ENCODE assay signal across 30 cellular contexts in the genomic region with DNA sequence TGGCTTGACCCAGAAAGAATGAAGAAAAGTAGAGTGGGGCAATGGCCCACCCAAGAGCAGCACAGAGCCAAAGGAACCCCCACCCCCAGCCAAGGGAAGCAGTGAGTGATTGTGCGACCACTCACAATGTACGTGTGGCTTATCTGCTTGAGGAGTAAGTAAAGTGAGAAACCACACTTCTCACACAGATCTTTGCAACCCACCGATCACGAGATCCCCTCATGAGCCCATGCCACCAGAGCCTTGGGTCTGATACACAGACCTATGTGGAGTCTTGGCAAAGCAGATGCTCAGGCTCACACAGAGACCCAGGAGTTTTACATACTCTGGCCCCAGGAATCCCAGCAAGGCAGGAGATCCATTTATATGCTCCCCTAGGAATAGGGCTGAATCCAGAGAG. TPM values are rescaled to one million over a fixed set of nuclear protein-coding genes. Genes with fewer than 3 reads are reported as not detected.
"Had no signal": no experiment of that assay in that cellular context is flagged by ENCODE, and none has a peak within 500 bp of the region (broad histone marks: within the 10 kb centered on the region; RNA-seq: fewer than 3 reads in every experiment).

No MANE protein-coding gene starts in this region.

- H3K36me3 ChIP-seq: adrenal gland, colonic mucosa, esophagus muscularis mucosa, gastrocnemius medialis, heart right ventricle had no signal

- H3K4me1 ChIP-seq: adrenal gland, body of pancreas, colonic mucosa, esophagus muscularis mucosa, foreskin keratinocyte, gastrocnemius medialis, heart right ventricle had no signal

- H3K4me3 Mint-ChIP-seq: activated CD4-positive, alpha-beta memory T cell treated with anti-CD3 and anti-CD28 coated beads for 36 hours; activated CD4-positive, alpha-beta T cell treated with anti-CD3 and anti-CD28 coated beads for 36 hours; activated CD4-positive, alpha-beta T cell treated with anti-CD3 and anti-CD28 coated beads, Interleukin-2, amount 10 ng/mL, durations not matched to agents 24 days and 14 days; activated naive CD4-positive, alpha-beta T cell treated with anti-CD3 and anti-CD28 coated beads for 36 hours; activated naive CD4-positive, alpha-beta T cell treated with anti-CD3 and anti-CD28 coated beads, Interleukin-2, amount 50 U/mL, for 24 hours; activated naive CD8-positive, alpha-beta T cell treated with anti-CD3 and anti-CD28 coated beads for 36 hours; activated naive CD8-positive, alpha-beta T cell treated with anti-CD3 and anti-CD28 coated beads, Interleukin-2, amount 50 U/mL, for 24 hours; activated T-cell treated with anti-CD3 and anti-CD28 coated beads, Interleukin-2, amount 50 U/mL, for 4 hours; activated T-helper 1 cell treated with anti-CD3 and anti-CD28 coated beads, Interleukin-12 subunit alpha, Interleukin-12 subunit beta, Interleukin-2, Interleukin-4 antibody, amounts not matched to agents 30 ng/mL and 10 ng/mL and 1 ng/mL, durations not matched to agents 14 hours and 24 hours and 36 hours; dendritic cell treated with granulocyte-macrophage colony-stimulating factor and Interleukin-4, amounts not matched to agents 40 ng/mL and 50 ng/mL, for 4 days had no signal

- H3K9me3 ChIP-seq: colonic mucosa, gastrocnemius medialis had no signal

- H3K4me1 Mint-ChIP-seq: activated CD4-positive, alpha-beta T cell treated with anti-CD3 and anti-CD28 coated beads for 36 hours; activated CD4-positive, alpha-beta T cell treated with anti-CD3 and anti-CD28 coated beads, Interleukin-2, amount 10 ng/mL, durations not matched to agents 24 days and 14 days; activated naive CD4-positive, alpha-beta T cell treated with anti-CD3 and anti-CD28 coated beads, Interleukin-2, amount 50 U/mL, for 24 hours; activated naive CD8-positive, alpha-beta T cell treated with anti-CD3 and anti-CD28 coated beads for 36 hours; activated naive CD8-positive, alpha-beta T cell treated with anti-CD3 and anti-CD28 coated beads, Interleukin-2, amount 50 U/mL, for 24 hours had no signal

- H3K27me3 ChIP-seq: adrenal gland, body of pancreas, colonic mucosa, dorsolateral prefrontal cortex, esophagus muscularis mucosa, gastrocnemius medialis, heart right ventricle had no signal

- H3K27ac Mint-ChIP-seq: activated CD4-positive, alpha-beta memory T cell treated with anti-CD3 and anti-CD28 coated beads for 36 hours; activated CD4-positive, alpha-beta T cell treated with anti-CD3 and anti-CD28 coated beads for 36 hours; activated CD4-positive, alpha-beta T cell treated with anti-CD3 and anti-CD28 coated beads, Interleukin-2, amount 10 ng/mL, durations not matched to agents 24 days and 14 days; activated naive CD4-positive, alpha-beta T cell treated with anti-CD3 and anti-CD28 coated beads for 36 hours; activated naive CD4-positive, alpha-beta T cell treated with anti-CD3 and anti-CD28 coated beads, Interleukin-2, amount 50 U/mL, for 24 hours; activated naive CD8-positive, alpha-beta T cell treated with anti-CD3 and anti-CD28 coated beads for 36 hours; activated naive CD8-positive, alpha-beta T cell treated with anti-CD3 and anti-CD28 coated beads, Interleukin-2, amount 50 U/mL, for 24 hours; activated T-helper 1 cell treated with anti-CD3 and anti-CD28 coated beads, Interleukin-12 subunit alpha, Interleukin-12 subunit beta, Interleukin-2, Interleukin-4 antibody, amounts not matched to agents 30 ng/mL and 10 ng/mL and 1 ng/mL, durations not matched to agents 14 hours and 24 hours and 36 hours; activated T-helper 2 cell treated with anti-CD3 and anti-CD28 coated beads, Interferon-gamma antibody, Interleukin-2, Interleukin-4, amounts not matched to agents 10 μg/mL and 5 μg/mL and 100 μg/mL, durations not matched to agents 14 hours and 24 hours and 36 hours; dendritic cell treated with granulocyte-macrophage colony-stimulating factor and Interleukin-4, amounts not matched to agents 40 ng/mL and 50 ng/mL, for 4 days had no signal

- ATAC-seq: activated CD4-positive, alpha-beta T cell treated with anti-CD3 and anti-CD28 coated beads for 36 hours; activated naive CD8-positive, alpha-beta T cell treated with anti-CD3 and anti-CD28 coated beads, Interleukin-2, amount 50 U/mL, for 24 hours; activated T-cell treated with anti-CD3 and anti-CD28 coated beads, Interleukin-2, amount 50 U/mL, for 4 hours; body of pancreas; foreskin keratinocyte; gastrocnemius medialis; heart right ventricle had no signal

- H3K27ac ChIP-seq: adrenal gland, body of pancreas, colonic mucosa, dorsolateral prefrontal cortex, esophagus muscularis mucosa, foreskin keratinocyte, gastrocnemius medialis, heart right ventricle had no signal

- DNase-seq: activated CD4-positive, alpha-beta memory T cell treated with anti-CD3 and anti-CD28 coated beads for 36 hours; activated CD4-positive, alpha-beta T cell treated with anti-CD3 and anti-CD28 coated beads for 36 hours; activated CD4-positive, alpha-beta T cell treated with anti-CD3 and anti-CD28 coated beads, Interleukin-2, amount 10 ng/mL, durations not matched to agents 24 days and 14 days; activated CD4-positive, CD25-positive, alpha-beta regulatory T cell; activated CD4-positive, CD25-positive, alpha-beta regulatory T cell treated with anti-CD3 and anti-CD28 coated beads, Interleukin-2, amount 50 U/mL, for 72 hours; activated CD8-positive, alpha-beta memory T cell treated with anti-CD3 and anti-CD28 coated beads for 24 hours; activated effector memory CD4-positive, alpha-beta T cell treated with anti-CD3 and anti-CD28 coated beads, Interleukin-2, amount 50 U/mL, for 16 hours; activated naive CD4-positive, alpha-beta T cell treated with anti-CD3 and anti-CD28 coated beads for 36 hours; activated naive CD8-positive, alpha-beta T cell treated with anti-CD3 and anti-CD28 coated beads for 36 hours; activated naive CD8-positive, alpha-beta T cell treated with anti-CD3 and anti-CD28 coated beads, Interleukin-2, amount 50 U/mL, for 24 hours; activated T-cell treated with anti-CD3 and anti-CD28 coated beads, Interleukin-2, amount 50 U/mL, for 4 hours; adrenal gland; amygdala; aorta; body of pancreas; caudate nucleus; cerebellar nuclear complex; colonic mucosa; dorsolateral prefrontal cortex; effector memory CD4-positive, alpha-beta T cell; erythroblast; foreskin keratinocyte; gastrocnemius medialis; heart right ventricle had no signal

- H3K4me3 ChIP-seq: adrenal gland, body of pancreas, colonic mucosa, dorsolateral prefrontal cortex, esophagus muscularis mucosa, gastrocnemius medialis, heart right ventricle had no signal

- H3K27me3 Mint-ChIP-seq: activated naive CD8-positive, alpha-beta T cell treated with anti-CD3 and anti-CD28 coated beads for 36 hours had no signal

RNA-seq across cellular contexts. Expression of a gene that starts 14.0 kb away (rescaled TPM):
- total RNA-seq: activated CD4-positive, alpha-beta memory T cell treated with anti-CD3 and anti-CD28 coated beads for 36 hours; activated CD4-positive, alpha-beta T cell treated with anti-CD3 and anti-CD28 coated beads for 36 hours; activated CD4-positive, alpha-beta T cell treated with anti-CD3 and anti-CD28 coated beads, Interleukin-2, amount 10 ng/mL, durations not matched to agents 24 days and 14 days; activated naive CD4-positive, alpha-beta T cell treated with anti-CD3 and anti-CD28 coated beads for 36 hours; activated naive CD8-positive, alpha-beta T cell treated with anti-CD3 and anti-CD28 coated beads for 36 hours; activated T-cell treated with anti-CD3 and anti-CD28 coated beads, Interleukin-2, amount 50 U/mL, for 4 hours; activated T-helper 1 cell treated with anti-CD3 and anti-CD28 coated beads, Interleukin-12 subunit alpha, Interleukin-12 subunit beta, Interleukin-2, Interleukin-4 antibody, amounts not matched to agents 30 ng/mL and 10 ng/mL and 1 ng/mL, durations not matched to agents 14 hours and 24 hours and 36 hours; activated T-helper 2 cell treated with anti-CD3 and anti-CD28 coated beads, Interferon-gamma antibody, Interleukin-2, Interleukin-4, amounts not matched to agents 10 μg/mL and 5 μg/mL and 100 μg/mL, durations not matched to agents 14 hours and 24 hours and 36 hours; aorta; body of pancreas; colonic mucosa; esophagus muscularis mucosa; foreskin keratinocyte; gastrocnemius medialis; T-helper 1 cell treated with Interleukin-12 subunit alpha and Interleukin-12 subunit beta and Interleukin-4 antibody, amounts not matched to agents 30 ng/mL and 1 ng/mL, for 36 hours had no signal
- polyA plus RNA-seq: aorta, foreskin keratinocyte had no signal

RNA-seq across cellular contexts. Expression of a gene that starts 18.3 kb away (rescaled TPM):
- total RNA-seq: activated CD4-positive, alpha-beta memory T cell treated with anti-CD3 and anti-CD28 coated beads for 36 hours; activated CD4-positive, alpha-beta T cell treated with anti-CD3 and anti-CD28 coated beads for 36 hours; activated CD4-positive, alpha-beta T cell treated with anti-CD3 and anti-CD28 coated beads, Interleukin-2, amount 10 ng/mL, durations not matched to agents 24 days and 14 days; activated naive CD4-positive, alpha-beta T cell treated with anti-CD3 and anti-CD28 coated beads for 36 hours; activated naive CD8-positive, alpha-beta T cell treated with anti-CD3 and anti-CD28 coated beads for 36 hours; activated T-cell treated with anti-CD3 and anti-CD28 coated beads, Interleukin-2, amount 50 U/mL, for 4 hours; activated T-helper 1 cell treated with anti-CD3 and anti-CD28 coated beads, Interleukin-12 subunit alpha, Interleukin-12 subunit beta, Interleukin-2, Interleukin-4 antibody, amounts not matched to agents 30 ng/mL and 10 ng/mL and 1 ng/mL, durations not matched to agents 14 hours and 24 hours and 36 hours; activated T-helper 2 cell treated with anti-CD3 and anti-CD28 coated beads, Interferon-gamma antibody, Interleukin-2, Interleukin-4, amounts not matched to agents 10 μg/mL and 5 μg/mL and 100 μg/mL, durations not matched to agents 14 hours and 24 hours and 36 hours; adrenal gland; aorta; body of pancreas; colonic mucosa; dorsolateral prefrontal cortex; esophagus muscularis mucosa; foreskin keratinocyte; gastrocnemius medialis; heart right ventricle; T-helper 1 cell treated with Interleukin-12 subunit alpha and Interleukin-12 subunit beta and Interleukin-4 antibody, amounts not matched to agents 30 ng/mL and 1 ng/mL, for 36 hours had no signal
- polyA plus RNA-seq: adrenal gland, aorta, foreskin keratinocyte, heart right ventricle had no signal

RNA-seq across cellular contexts. Expression of a gene that starts 52.8 kb away (rescaled TPM):
- total RNA-seq: activated CD4-positive, alpha-beta memory T cell treated with anti-CD3 and anti-CD28 coated beads for 36 hours; activated CD4-positive, alpha-beta T cell treated with anti-CD3 and anti-CD28 coated beads, Interleukin-2, amount 10 ng/mL, durations not matched to agents 24 days and 14 days; activated naive CD4-positive, alpha-beta T cell treated with anti-CD3 and anti-CD28 coated beads for 36 hours; activated T-cell treated with anti-CD3 and anti-CD28 coated beads, Interleukin-2, amount 50 U/mL, for 4 hours; activated T-helper 1 cell treated with anti-CD3 and anti-CD28 coated beads, Interleukin-12 subunit alpha, Interleukin-12 subunit beta, Interleukin-2, Interleukin-4 antibody, amounts not matched to agents 30 ng/mL and 10 ng/mL and 1 ng/mL, durations not matched to agents 14 hours and 24 hours and 36 hours; activated T-helper 2 cell treated with anti-CD3 and anti-CD28 coated beads, Interferon-gamma antibody, Interleukin-2, Interleukin-4, amounts not matched to agents 10 μg/mL and 5 μg/mL and 100 μg/mL, durations not matched to agents 14 hours and 24 hours and 36 hours; gastrocnemius medialis; T-helper 1 cell treated with Interleukin-12 subunit alpha and Interleukin-12 subunit beta and Interleukin-4 antibody, amounts not matched to agents 30 ng/mL and 1 ng/mL, for 36 hours had no signal
